12 cellular contexts compared by ENCODE assay signal in the genomic region with DNA sequence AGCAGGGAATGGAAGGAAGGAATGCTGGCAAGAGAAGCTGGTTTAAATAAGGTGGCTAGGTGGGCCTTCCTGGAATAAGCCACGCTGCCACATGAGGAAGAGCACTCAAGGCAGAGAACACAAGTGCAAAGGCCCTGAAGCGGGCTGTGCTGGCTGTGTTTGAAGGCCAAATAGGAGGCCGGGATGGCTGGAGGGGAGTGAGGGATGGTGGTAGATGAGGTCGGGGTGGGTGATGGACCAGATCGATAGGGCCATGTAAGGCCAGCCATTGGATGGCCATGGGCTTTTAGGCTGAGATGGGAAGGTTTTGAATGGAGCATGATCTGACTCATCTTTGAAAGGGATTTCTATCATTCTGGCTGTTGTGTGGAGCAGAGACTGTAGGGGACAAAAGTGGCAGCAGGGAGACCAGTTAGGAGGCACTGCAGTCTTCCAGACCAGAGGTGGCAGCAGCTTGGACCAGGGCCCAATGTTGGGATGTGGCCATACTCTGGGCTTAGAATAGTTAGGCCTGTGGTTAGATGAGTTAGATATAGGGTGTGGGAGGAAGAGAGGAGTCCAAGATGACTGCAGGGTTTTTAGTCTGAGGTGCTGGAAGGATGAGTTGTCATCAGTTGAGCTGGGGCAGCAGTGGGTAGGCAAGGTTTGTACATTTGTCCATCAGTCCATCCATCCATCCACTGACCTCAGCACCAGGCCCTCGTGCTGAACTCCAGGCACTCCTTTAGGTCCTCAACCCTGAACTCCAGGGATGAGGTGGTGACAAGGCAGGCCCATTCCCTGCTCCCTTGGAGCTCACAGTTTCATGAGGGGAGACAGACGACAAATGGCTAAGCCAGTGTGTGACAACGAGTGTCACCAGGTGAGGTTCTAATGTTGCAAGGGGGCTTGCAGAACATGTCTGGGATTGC. TPM values are rescaled to one million over a fixed set of nuclear protein-coding genes. Genes with fewer than 3 reads are reported as not detected.
DNase-seq lines count a peak whose midpoint lies in the region; ATAC-seq, FAIRE-seq and TF ChIP-seq lines count a peak whose summit lies in the region.
"Had no signal": no experiment of that assay in that cellular context is flagged by ENCODE, and none has a peak within 500 bp of the region (broad histone marks: within the 10 kb centered on the region; RNA-seq: fewer than 3 reads in every experiment).

No MANE protein-coding gene starts in this region.

- no peaks in the 10 kb centered on the region for H3K9me3 ChIP-seq in HepG2 (ENCODE audit: low read length)

- no peak overlapping the region for H2AFZ ChIP-seq in HepG2 (ENCODE audit: low read length)

- H3K4me3 ChIP-seq in AG10803 (ENCODE audit: low read length): no peak overlapping the region
- no peak overlapping the region for H3K4me3 ChIP-seq in HepG2 (replicated peaks in 1 of 3; ENCODE audit: insufficient read depth in 1 of 3, low read depth in 2 of 3, low read length in 3 of 3)
- H3K4me3 ChIP-seq: skin epidermis had no signal

- peak overlapping the region; percentile 86 for H3K27ac Mint-ChIP-seq in chondrocyte (ENCODE audit: unreplicated experiment)
- H3K27ac Mint-ChIP-seq: B cell, IgD-negative memory B cell had no signal

- TF ChIP-seq CTCF in AG10803 (conservative IDR thresholded peaks at IDR 0.05; ENCODE audit: low read length): peak; percentile 24; the same call in 1 of the 2 replicates
- no peak for TF ChIP-seq CTCF in chondrocyte (IDR thresholded peaks at IDR 0.05)
- no peak for TF ChIP-seq CTCF in HepG2 (CRISPR knock-in tag; IDR thresholded peaks at IDR 0.05)

- no peak overlapping the region for H3K4me3 Mint-ChIP-seq in chondrocyte (ENCODE audit: unreplicated experiment)
- H3K4me3 Mint-ChIP-seq: B cell, IgD-negative memory B cell had no signal

- POLR2A ChIA-PET in HepG2 (lab: Yijun Ruan, JAX): interaction anchor here (1.4 kb wide), 1 partner anchor 16 kb away, joined by 4 read pairs; no protein-coding TSS in a partner anchor

- H3K36me3 Mint-ChIP-seq in chondrocyte (ENCODE audit: low read depth): peaks cover 45% of the 10 kb centered on the region

- H4K20me1 ChIP-seq in HepG2 (ENCODE audit: insufficient read depth, low read length): no peaks in the 10 kb centered on the region

- CTCF ChIA-PET in HepG2 (lab: Yijun Ruan, JAX; ENCODE audit: low intra/inter-chr PET ratio, low total read pairs): no interaction called here

- TF ChIP-seq RAD21 in HepG2 (CRISPR knock-in tag; IDR thresholded peaks at IDR 0.05): no peak

- H3K27ac ChIP-seq in HepG2 (ENCODE audit: extremely low read length, insufficient read depth, low read length): peak overlapping the region; percentile 16

- FAIRE-seq in HepG2 (lab: Jason Lieb, UNC): no peak

- no peak overlapping the region for H3K4me2 ChIP-seq in HepG2 (ENCODE audit: low read depth, low read length)

- H3K4me1 ChIP-seq in HepG2 (ENCODE audit: insufficient read depth, low read length): peaks cover 37% of the 10 kb centered on the region

- no TSS peak for BruUV-seq in HepG2 (replicated peaks; lab: Mats Ljungman, UMichigan)

- no peak for TF ChIP-seq POLR2A in HepG2 (IDR thresholded peaks at IDR 0.05; ENCODE audit: insufficient read depth in 1 of 2, low read depth in 2 of 2, low read length in 2 of 2)

- no peaks in the 10 kb centered on the region for H3K27me3 Mint-ChIP-seq in chondrocyte (ENCODE audit: low read depth)
- H3K27me3 Mint-ChIP-seq: B cell, IgD-negative memory B cell had no signal

- H3K4me1 Mint-ChIP-seq in chondrocyte (ENCODE audit: low read depth): peaks cover 52% of the 10 kb centered on the region
- H3K4me1 Mint-ChIP-seq: B cell, IgD-negative memory B cell had no signal

- H3K79me2 ChIP-seq in HepG2 (ENCODE audit: insufficient read depth, low read length): no peaks in the 10 kb centered on the region

- no peak for ATAC-seq in HepG2

- peaks cover 33 to 72% of the 10 kb centered on the region in 2 experiments for H3K36me3 ChIP-seq in HepG2 (replicated peaks in 1 of 2; ENCODE audit: control insufficient read depth in 1 of 2, insufficient read depth in 2 of 2, low read length in 2 of 2)

- TF ChIP-seq EP300 in HepG2 (IDR thresholded peaks at IDR 0.05; ENCODE audit: low read depth in 2 of 2, low read length in 2 of 2): no peak
- no peak for TF ChIP-seq EP300 in HepG2 (CRISPR knock-in tag; IDR thresholded peaks at IDR 0.05; ENCODE audit: borderline replicate concordance)

- in situ Hi-C loops in HepG2 (cut with HindIII; ENCODE audit: extremely low pct_ligation_motif_present, low pct_unique_long_range_greater_than_20kb) (no loop called here), G401 (cut with HindIII; ENCODE audit: low sequenced_read_pairs) (no loop called here)

- intact Hi-C loops in HepG2 (cut with micrococcal nuclease; ENCODE audit: unreplicated experiment): no loop called here

- H3K9me3 Mint-ChIP-seq in chondrocyte (ENCODE audit: low read depth): no peaks in the 10 kb centered on the region

- no peaks in the 10 kb centered on the region for H3K27me3 ChIP-seq in HepG2 (ENCODE audit: control insufficient read depth in 1 of 2, insufficient read depth in 2 of 2, low read length in 2 of 2)

- 95% methylated on average over 6 of the region's 8 CpGs for WGBS in HepG2 (ENCODE audit: low lambda C conversion rate)

- no peak overlapping the region for H3K9ac ChIP-seq in HepG2 (ENCODE audit: insufficient read depth, low read depth, low read length)

- peak; percentile 72 for DNase-seq in AG10803 (ENCODE audit: low read depth)
- peak; percentile 13 for DNase-seq in MV-4-11 (lab: John Stamatoyannopoulos, UW)
- no peak for DNase-seq in chondrocyte (ENCODE audit: low spot score)
- DNase-seq in HepG2 (ENCODE audit: low spot score): no peak
- no peak for DNase-seq in G401 (ENCODE audit: low spot score)
- DNase-seq in CD1c-positive myeloid dendritic cell (ENCODE audit: extremely low spot score): no peak
- DNase-seq in activated CD8-positive, alpha-beta memory T cell treated with anti-CD3 and anti-CD28 coated beads, Interleukin-2, amount 50 U/mL, for 48 hours: no peak
- no peak for DNase-seq in medulla oblongata (ENCODE audit: extremely low spot score)
- DNase-seq: anterior cingulate cortex had no signal

TF ChIP-seq in HepG2, 621 proteins besides CTCF, POLR2A, EP300 and RAD21:
- no peak for TF ChIP-seq FLYWCH1 (CRISPR knock-in tag; IDR thresholded peaks at IDR 0.05)
- TF ChIP-seq, protein P1, sequence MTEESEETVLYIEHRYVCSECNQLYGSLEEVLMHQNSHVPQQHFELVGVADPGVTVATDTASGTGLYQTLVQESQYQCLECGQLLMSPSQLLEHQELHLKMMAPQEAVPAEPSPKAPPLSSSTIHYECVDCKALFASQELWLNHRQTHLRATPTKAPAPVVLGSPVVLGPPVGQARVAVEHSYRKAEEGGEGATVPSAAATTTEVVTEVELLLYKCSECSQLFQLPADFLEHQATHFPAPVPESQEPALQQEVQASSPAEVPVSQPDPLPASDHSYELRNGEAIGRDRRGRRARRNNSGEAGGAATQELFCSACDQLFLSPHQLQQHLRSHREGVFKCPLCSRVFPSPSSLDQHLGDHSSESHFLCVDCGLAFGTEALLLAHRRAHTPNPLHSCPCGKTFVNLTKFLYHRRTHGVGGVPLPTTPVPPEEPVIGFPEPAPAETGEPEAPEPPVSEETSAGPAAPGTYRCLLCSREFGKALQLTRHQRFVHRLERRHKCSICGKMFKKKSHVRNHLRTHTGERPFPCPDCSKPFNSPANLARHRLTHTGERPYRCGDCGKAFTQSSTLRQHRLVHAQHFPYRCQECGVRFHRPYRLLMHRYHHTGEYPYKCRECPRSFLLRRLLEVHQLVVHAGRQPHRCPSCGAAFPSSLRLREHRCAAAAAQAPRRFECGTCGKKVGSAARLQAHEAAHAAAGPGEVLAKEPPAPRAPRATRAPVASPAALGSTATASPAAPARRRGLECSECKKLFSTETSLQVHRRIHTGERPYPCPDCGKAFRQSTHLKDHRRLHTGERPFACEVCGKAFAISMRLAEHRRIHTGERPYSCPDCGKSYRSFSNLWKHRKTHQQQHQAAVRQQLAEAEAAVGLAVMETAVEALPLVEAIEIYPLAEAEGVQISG (CRISPR knock-in tag; IDR thresholded peaks at IDR 0.05): peak; percentile 74

RNA-seq across cellular contexts. Expression of gene NDST1, which starts 30.3 kb away (rescaled TPM):
- total RNA-seq in chondrocyte (223 to 229 TPM (median 228 TPM) in 3 replicates), HepG2 (2016; rRNA removed; fragmentation: Illumina TruSeq; extraction: Trizol) (22.1 and 26.2 TPM in 2 replicates)
- 6.5 and 8.8 TPM in 2 replicates for total RNA-seq in HepG2 (2016; cell fraction: cytosol; rRNA removed; fragmentation: Illumina TruSeq; extraction: Trizol; ENCODE audit: low read depth)
- total RNA-seq in HepG2 (2016; cell fraction: insoluble cytoplasmic fraction; rRNA removed; fragmentation: Illumina TruSeq; extraction: Trizol): 19.6 and 25.2 TPM in 2 replicates
- total RNA-seq in HepG2 (2016; cell fraction: membrane; rRNA removed; fragmentation: Illumina TruSeq; extraction: Trizol): 16.4 and 18.4 TPM in 2 replicates
- 25.2 and 29.3 TPM in 2 replicates for total RNA-seq in HepG2 (2016; cell fraction: nucleus; rRNA removed; fragmentation: Illumina TruSeq; extraction: Trizol)
- polyA plus RNA-seq in HepG2 (2011; rRNA removed): 23.8 and 35.0 TPM in 2 replicates
- polyA plus RNA-seq in HepG2 (2011; cell fraction: cytosol; rRNA removed): 18.9 and 20.3 TPM in 2 replicates
- polyA plus RNA-seq in HepG2 (2011; cell fraction: nucleus; rRNA removed): 67.6 and 71.1 TPM in 2 replicates
- 36.0 and 40.8 TPM in 2 replicates for polyA plus RNA-seq in HepG2 (2012)
- 2.7 and 3.1 TPM in 2 replicates for polyA plus RNA-seq in HepG2 (2016; cell fraction: cytosol; fragmentation: Illumina TruSeq; extraction: Trizol; ENCODE audit: low read depth)
- polyA plus RNA-seq in HepG2 (2016; cell fraction: insoluble cytoplasmic fraction; fragmentation: Illumina TruSeq; extraction: Trizol; ENCODE audit: low read depth): 15.4 and 18.3 TPM in 2 replicates
- polyA plus RNA-seq in HepG2 (2016; cell fraction: membrane; fragmentation: Illumina TruSeq; extraction: Trizol; ENCODE audit: low read depth): 7.8 TPM in 2 replicates
- polyA plus RNA-seq in HepG2 (2016; cell fraction: nucleus; fragmentation: Illumina TruSeq; extraction: Trizol; ENCODE audit: insufficient read depth, low read depth): 29.1 and 30.9 TPM in 2 replicates
- polyA minus RNA-seq in HepG2 (2011; rRNA and poly(A)+ RNA removed; ENCODE audit: low replicate concordance): 12.5 and 73.9 TPM in 2 replicates
- 20.8 and 29.5 TPM in 2 replicates for polyA minus RNA-seq in HepG2 (2011; cell fraction: cytosol; rRNA and poly(A)+ RNA removed)
- 55.1 and 55.2 TPM in 2 replicates for polyA minus RNA-seq in HepG2 (2011; cell fraction: nucleus; rRNA and poly(A)+ RNA removed)
- total RNA-seq in G401 (2014; rRNA removed; shearing (Covaris generic)): 68.1 and 76.0 TPM in 2 replicates

Comparison
In these comparisons a context has a peak if more than half of its experiments do, and no peak if none do; other contexts are left out.
1. DNase-seq: peak in AG10803 (single experiment) and MV-4-11 (single experiment); none in chondrocyte (single experiment), HepG2 (single experiment), G401 (single experiment), CD1c-positive myeloid dendritic cell (single experiment), activated CD8-positive, alpha-beta memory T cell treated with anti-CD3 and anti-CD28 coated beads, Interleukin-2, amount 50 U/mL, for 48 hours (single experiment) and medulla oblongata (single experiment).